ENCODE assay signal across 8 cellular contexts in genomic region chr12:43805149-43805856, GRCh38. TPM values are rescaled to one million over a fixed set of nuclear protein-coding genes. Genes with fewer than 3 reads are reported as not detected.
DNase-seq lines count a peak whose midpoint lies in the region; ATAC-seq and TF ChIP-seq lines count a peak whose summit lies in the region.

No MANE protein-coding gene starts in this region.

- peaks cover 28% of the 10 kb centered on the region for H3K36me3 ChIP-seq in neuron (ENCODE audit: insufficient read depth, low read length)

- no peaks in the 10 kb centered on the region for H3K27me3 ChIP-seq in neuron (ENCODE audit: insufficient read depth, low read length)

- peak overlapping the region; percentile 93 for H2AFZ ChIP-seq in neuron (ENCODE audit: low read depth, low read length)

- no peak for DNase-seq in NCI-H1436 treated with DMSO at 0.1 percent for 48 hours (lab: John Stamatoyannopoulos, UW)
- no peak for DNase-seq in NCI-H1436 (lab: John Stamatoyannopoulos, UW)
- no peak for DNase-seq in NCI-H345 (lab: John Stamatoyannopoulos, UW)

- ATAC-seq in GM21529 (IDR thresholded peaks at IDR 0.05; ENCODE audit: unreplicated experiment) (peak; percentile 23), SK-N-SH treated with all-trans-retinoic acid at 6 μM for 48 hours (peak; percentile 29), esophagus mucosa (peak; percentile 34)

- no peak for TF ChIP-seq CTCF in C4-2B (conservative IDR thresholded peaks at IDR 0.05)

- peaks cover 31% of the 10 kb centered on the region for H3K4me1 ChIP-seq in neuron (ENCODE audit: insufficient read depth, low read length)

- peak overlapping the region; percentile 86 for H3K4me3 ChIP-seq in neuron (ENCODE audit: low read length)

- H3K27ac ChIP-seq in C4-2B, result peak overlapping the region; percentile 89

- H3K9me3 ChIP-seq in neuron (ENCODE audit: low read length), result no peaks in the 10 kb centered on the region

TF ChIP-seq in SK-N-SH treated with all-trans-retinoic acid at 6 μM for 48 hours, 23 proteins besides CTCF, POLR2A, EP300 and RAD21:
- TF ChIP-seq TOX (CRISPR knock-in tag; IDR thresholded peaks at IDR 0.05; ENCODE audit: borderline replicate concordance), result no peak
- TF ChIP-seq GLIS3 (CRISPR knock-in tag; IDR thresholded peaks at IDR 0.05), result no peak
- TF ChIP-seq CSDC2 (CRISPR knock-in tag; IDR thresholded peaks at IDR 0.05), result no peak
- no peak for TF ChIP-seq CREB5 (CRISPR knock-in tag; IDR thresholded peaks at IDR 0.05; ENCODE audit: low read depth)
- TF ChIP-seq ZNF565 (CRISPR knock-in tag; conservative IDR thresholded peaks at IDR 0.05; ENCODE audit: low read depth), result no peak
- no peak for TF ChIP-seq RARB (CRISPR knock-in tag; IDR thresholded peaks at IDR 0.05)
- TF ChIP-seq ESRRG (CRISPR knock-in tag; IDR thresholded peaks at IDR 0.05), result no peak
- no peak for TF ChIP-seq OSR1 (CRISPR knock-in tag; IDR thresholded peaks at IDR 0.05)
- TF ChIP-seq BACH2 (CRISPR knock-in tag; IDR thresholded peaks at IDR 0.05; ENCODE audit: borderline replicate concordance), result no peak
- no peak for TF ChIP-seq SNAI2 (CRISPR knock-in tag; IDR thresholded peaks at IDR 0.05)
- no peak for TF ChIP-seq ZNF70 (CRISPR knock-in tag; IDR thresholded peaks at IDR 0.05)
- TF ChIP-seq ZFP3 (CRISPR knock-in tag; IDR thresholded peaks at IDR 0.05), result no peak
- no peak for TF ChIP-seq ZFP30 (CRISPR knock-in tag; IDR thresholded peaks at IDR 0.05)
- no peak for TF ChIP-seq POU6F1 (CRISPR knock-in tag; IDR thresholded peaks at IDR 0.05; ENCODE audit: borderline replicate concordance, low read depth)
- TF ChIP-seq CSRNP3 (CRISPR knock-in tag; IDR thresholded peaks at IDR 0.05), result no peak
- no peak for TF ChIP-seq TSHZ2 (CRISPR knock-in tag; IDR thresholded peaks at IDR 0.05)
- no peak for TF ChIP-seq PPARA (CRISPR knock-in tag; IDR thresholded peaks at IDR 0.05; ENCODE audit: borderline replicate concordance)
- no peak for TF ChIP-seq ZNF8 (CRISPR knock-in tag; IDR thresholded peaks at IDR 0.05)
- no peak for TF ChIP-seq ISL1 (CRISPR knock-in tag; IDR thresholded peaks at IDR 0.05)
- TF ChIP-seq TCF4 (CRISPR knock-in tag; IDR thresholded peaks at IDR 0.05; ENCODE audit: borderline replicate concordance), result no peak
TF ChIP-seq in SK-N-SH treated with all-trans-retinoic acid at 6 μM for 48 hours: peak in this region for 0.

RNA-seq across cellular contexts. Expression of gene TWF1, which starts 0.8 kb away (rescaled TPM):
- 164 TPM for total RNA-seq in esophagus mucosa

RNA-seq across cellular contexts. Expression of gene TMEM117, which starts 30.6 kb away (rescaled TPM):
- total RNA-seq in esophagus mucosa, result 14.3 TPM

RNA-seq across cellular contexts. Expression of gene IRAK4, which starts 46.6 kb away (rescaled TPM):
- total RNA-seq in esophagus mucosa, result 15.1 TPM

RNA-seq across cellular contexts. Expression of gene PUS7L, which starts 46.7 kb away (rescaled TPM):
- total RNA-seq in esophagus mucosa, result 12.2 TPM
